19 cellular contexts compared by ENCODE assay signal in genomic region chr6:144893737-144894151, GRCh38.
DNase-seq lines count a peak whose midpoint lies in the region; ATAC-seq and TF ChIP-seq lines count a peak whose summit lies in the region.
"Had no signal": no experiment of that assay in that cellular context is flagged by ENCODE, and none has a peak within 500 bp of the region (broad histone marks: within the 10 kb centered on the region; RNA-seq: fewer than 3 reads in every experiment).

No MANE protein-coding gene starts in this region.

- no peaks in the 10 kb centered on the region for H3K27me3 Mint-ChIP-seq in mesothelial cell of epicardium (ENCODE audit: low read depth)
- H3K27me3 Mint-ChIP-seq in natural killer cell (ENCODE audit: low read depth in 2 of 2): peaks cover 0 to 8% of the 10 kb centered on the region in 2 donors
- H3K27me3 Mint-ChIP-seq: CD4-positive, alpha-beta T cell had no signal

- in situ Hi-C loops in SK-MEL-5 (cut with HindIII; ENCODE audit: low pct_unique_long_range_greater_than_20kb, low sequenced_read_pairs): no loop called here

- intact Hi-C loops in natural killer cell (cut with micrococcal nuclease): no loop called here

- H3K9me3 Mint-ChIP-seq in mesothelial cell of epicardium (no peaks in the 10 kb centered on the region), natural killer cell (no peaks in the 10 kb centered on the region)
- H3K9me3 Mint-ChIP-seq: CD4-positive, alpha-beta T cell had no signal

- H3K27ac Mint-ChIP-seq in mesothelial cell of epicardium (peak overlapping the region; percentile 10), natural killer cell (no peak overlapping the region)
- H3K27ac Mint-ChIP-seq: CD4-positive, alpha-beta T cell had no signal

- peak; percentile 15 for DNase-seq in HuH-7 (ENCODE audit: low spot score)
- peak; percentile 48 for DNase-seq in SK-MEL-5 (ENCODE audit: low read depth, low spot score)
- DNase-seq in mesothelial cell of epicardium (ENCODE audit: low spot score in 2 of 2, unreplicated experiment in 2 of 2): no peak
- DNase-seq in natural killer cell: no peak
- no peak for DNase-seq in DMS114 treated with DMSO at 0.1 percent for 48 hours (lab: John Stamatoyannopoulos, UW; ENCODE audit: unreplicated experiment)
- no peak for DNase-seq in activated T-cell treated with anti-CD3 and anti-CD28 coated beads, Interleukin-2, amount 50 U/mL, for 48 hours
- DNase-seq: CD4-positive, alpha-beta T cell; COR-L47; DMS79 treated with DMSO at 0.1 percent for 48 hours; H7; NCI-H1930; NCI-H2171; NCI-H345; NCI-H524 treated with DMSO at 0.1 percent for 48 hours had no signal

- ATAC-seq in natural killer cell: no peak
- ATAC-seq: GM12878, Right ventricle myocardium inferior had no signal

- H3K4me3 Mint-ChIP-seq in mesothelial cell of epicardium (no peak overlapping the region), natural killer cell (no peak overlapping the region)
- H3K4me3 Mint-ChIP-seq: CD4-positive, alpha-beta T cell had no signal

- H3K36me3 Mint-ChIP-seq in mesothelial cell of epicardium (no peaks in the 10 kb centered on the region), natural killer cell (no peaks in the 10 kb centered on the region)

- peaks cover 16% of the 10 kb centered on the region for H3K4me1 Mint-ChIP-seq in mesothelial cell of epicardium
- peaks cover 0 to 16% of the 10 kb centered on the region in 2 donors for H3K4me1 Mint-ChIP-seq in natural killer cell

- peak overlapping the region; percentile 29 for H3K27ac ChIP-seq in 22Rv1
- H3K27ac ChIP-seq: BLaER1, SJSA1 had no signal

- TF ChIP-seq CTCF in 22Rv1 (IDR thresholded peaks at IDR 0.05) (no peak), mesothelial cell of epicardium (IDR thresholded peaks at IDR 0.05; ENCODE audit: unreplicated experiment) (no peak), natural killer cell (IDR thresholded peaks at IDR 0.05) (no peak)

Comparison
In these comparisons a context has a peak if more than half of its experiments do, and no peak if none do; other contexts are left out.
1. DNase-seq: peak in HuH-7 (single experiment) and SK-MEL-5 (single experiment); none in mesothelial cell of epicardium (0 of 2), natural killer cell (single experiment), DMS114 treated with DMSO at 0.1 percent for 48 hours (single experiment) and activated T-cell treated with anti-CD3 and anti-CD28 coated beads, Interleukin-2, amount 50 U/mL, for 48 hours (0 of 2).